16 cellular contexts compared by ENCODE assay signal in the genomic region with DNA sequence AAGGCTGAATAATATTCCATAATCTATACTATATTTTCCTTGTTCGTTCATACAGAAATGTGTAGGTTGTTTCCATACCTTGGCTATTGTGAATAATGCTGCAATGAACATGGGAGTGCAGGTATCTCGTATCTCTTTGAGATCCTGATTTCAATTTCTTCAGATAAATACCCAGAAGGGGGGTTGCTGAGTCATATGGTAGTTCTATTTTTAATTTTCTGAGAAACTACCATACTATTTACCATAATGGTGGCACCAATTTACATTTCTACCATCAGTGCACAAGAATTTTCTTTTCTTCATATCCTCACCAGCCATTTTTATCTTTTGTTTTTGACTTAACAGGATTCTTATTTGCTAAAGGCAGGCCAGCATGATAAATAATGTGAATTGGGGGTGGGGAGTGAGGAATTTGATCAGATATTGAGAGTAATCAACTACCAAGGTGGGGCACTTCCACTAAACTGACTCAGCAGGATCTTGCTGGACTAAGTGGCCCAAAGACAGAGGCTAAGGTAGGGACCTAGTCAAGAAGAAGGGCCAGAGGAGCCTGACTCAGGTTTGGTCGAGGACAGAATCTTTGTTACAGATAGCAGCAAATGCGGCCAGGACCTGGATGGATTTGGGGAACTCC. TPM values are rescaled to one million over a fixed set of nuclear protein-coding genes. Genes with fewer than 3 reads are reported as not detected.
A peak's percentile ranks its signal among the peaks of the same experiment; 100 is the strongest.
DNase-seq lines count a peak whose midpoint lies in the region; ATAC-seq and TF ChIP-seq lines count a peak whose summit lies in the region.
"Had no signal": no experiment of that assay in that cellular context is flagged by ENCODE, and none has a peak within 500 bp of the region (broad histone marks: within the 10 kb centered on the region; RNA-seq: fewer than 3 reads in every experiment).

No MANE protein-coding gene starts in this region.

- DNase-seq in activated CD4-positive, alpha-beta T cell treated with anti-CD3 and anti-CD28 coated beads, Interleukin-2, amount 10 ng/mL, durations not matched to agents 7 days and 5 days: no peak
- no peak for DNase-seq in activated CD4-positive, alpha-beta T cell treated with anti-CD3 and anti-CD28 coated beads for 1 hour
- no peak for DNase-seq in natural killer cell treated with Interleukin-12 subunit alpha and Interleukin-12 subunit beta and Interleukin-15 and Interleukin-18, amount 100 ng/mL, for 72 hours (ENCODE audit: low spot score)
- DNase-seq in natural killer cell (no peak), NCI-H446 treated with DMSO at 0.1 percent for 48 hours (lab: John Stamatoyannopoulos, UW) (no peak), UCSD-AML1 (lab: John Stamatoyannopoulos, UW; ENCODE audit: unreplicated experiment) (no peak), NCI-H2196 (lab: John Stamatoyannopoulos, UW; ENCODE audit: unreplicated experiment) (no peak)
- no peak for DNase-seq in activated naive CD8-positive, alpha-beta T cell treated with anti-CD3 and anti-CD28 coated beads, Interleukin-2, amount 10 ng/mL, durations not matched to agents 7 days and 5 days
- DNase-seq: Caco-2, Karpas-422, MM.1S, NCI-H1105 treated with DMSO at 0.1 percent for 48 hours, NCI-H187, NCI-H510A treated with DMSO at 0.1 percent for 48 hours, Peyer's patch had no signal

- POLR2A ChIA-PET in activated CD4-positive, alpha-beta T cell treated with anti-CD3 and anti-CD28 coated beads, Interleukin-2, amount 10 ng/mL, durations not matched to agents 7 days and 5 days (lab: Charles Lee): no interaction called here
- POLR2A ChIA-PET in activated naive CD8-positive, alpha-beta T cell treated with anti-CD3 and anti-CD28 coated beads, Interleukin-2, amount 10 ng/mL, durations not matched to agents 7 days and 5 days (lab: Charles Lee): interaction anchor here (0.7 kb wide), 2 partner anchors 31 to 173 kb away, joined by 4 read pairs; no protein-coding TSS in a partner anchor

- peaks cover 49% of the 10 kb centered on the region for H3K4me1 Mint-ChIP-seq in activated CD4-positive, alpha-beta T cell treated with anti-CD3 and anti-CD28 coated beads, Interleukin-2, amount 10 ng/mL, durations not matched to agents 7 days and 5 days
- H3K4me1 Mint-ChIP-seq in natural killer cell treated with Interleukin-12 subunit alpha and Interleukin-12 subunit beta and Interleukin-15 and Interleukin-18, amount 100 ng/mL, for 72 hours (ENCODE audit: low read depth in 2 of 2): peaks cover 39 to 41% of the 10 kb centered on the region in 2 donors
- peaks cover 0 to 7% of the 10 kb centered on the region in 2 donors for H3K4me1 Mint-ChIP-seq in natural killer cell
- peaks cover 42% of the 10 kb centered on the region for H3K4me1 Mint-ChIP-seq in activated naive CD8-positive, alpha-beta T cell treated with anti-CD3 and anti-CD28 coated beads, Interleukin-2, amount 10 ng/mL, durations not matched to agents 7 days and 5 days

- H3K9me3 Mint-ChIP-seq in activated CD4-positive, alpha-beta T cell treated with anti-CD3 and anti-CD28 coated beads, Interleukin-2, amount 10 ng/mL, durations not matched to agents 7 days and 5 days: peaks cover 12% of the 10 kb centered on the region
- peaks cover 5% of the 10 kb centered on the region for H3K9me3 Mint-ChIP-seq in natural killer cell treated with Interleukin-12 subunit alpha and Interleukin-12 subunit beta and Interleukin-15 and Interleukin-18, amount 100 ng/mL, for 72 hours
- no peaks in the 10 kb centered on the region for H3K9me3 Mint-ChIP-seq in natural killer cell
- peaks cover 10% of the 10 kb centered on the region for H3K9me3 Mint-ChIP-seq in activated naive CD8-positive, alpha-beta T cell treated with anti-CD3 and anti-CD28 coated beads, Interleukin-2, amount 10 ng/mL, durations not matched to agents 7 days and 5 days

- no peak overlapping the region for H3K4me3 Mint-ChIP-seq in activated CD4-positive, alpha-beta T cell treated with anti-CD3 and anti-CD28 coated beads, Interleukin-2, amount 10 ng/mL, durations not matched to agents 7 days and 5 days
- peak overlapping the region; percentile 67 for H3K4me3 Mint-ChIP-seq in natural killer cell treated with Interleukin-12 subunit alpha and Interleukin-12 subunit beta and Interleukin-15 and Interleukin-18, amount 100 ng/mL, for 72 hours
- no peak overlapping the region for H3K4me3 Mint-ChIP-seq in natural killer cell
- peak overlapping the region; percentile 28 for H3K4me3 Mint-ChIP-seq in activated naive CD8-positive, alpha-beta T cell treated with anti-CD3 and anti-CD28 coated beads, Interleukin-2, amount 10 ng/mL, durations not matched to agents 7 days and 5 days

- H3K27me3 Mint-ChIP-seq in activated CD4-positive, alpha-beta T cell treated with anti-CD3 and anti-CD28 coated beads, Interleukin-2, amount 10 ng/mL, durations not matched to agents 7 days and 5 days: peaks cover 3% of the 10 kb centered on the region
- peaks cover 4 to 7% of the 10 kb centered on the region in 2 donors for H3K27me3 Mint-ChIP-seq in natural killer cell treated with Interleukin-12 subunit alpha and Interleukin-12 subunit beta and Interleukin-15 and Interleukin-18, amount 100 ng/mL, for 72 hours
- H3K27me3 Mint-ChIP-seq in natural killer cell (ENCODE audit: low read depth in 2 of 2): peaks cover 12 to 16% of the 10 kb centered on the region in 2 donors
- H3K27me3 Mint-ChIP-seq in activated naive CD8-positive, alpha-beta T cell treated with anti-CD3 and anti-CD28 coated beads, Interleukin-2, amount 10 ng/mL, durations not matched to agents 7 days and 5 days: peaks cover 13% of the 10 kb centered on the region

- CTCF ChIA-PET in activated CD4-positive, alpha-beta T cell treated with anti-CD3 and anti-CD28 coated beads, Interleukin-2, amount 10 ng/mL, durations not matched to agents 7 days and 5 days (lab: Charles Lee): interaction anchor here (0.7 kb wide), 1 partner anchor 9 kb away, joined by 3 read pairs; no protein-coding TSS in a partner anchor

- peaks cover 6% of the 10 kb centered on the region for H3K36me3 Mint-ChIP-seq in activated CD4-positive, alpha-beta T cell treated with anti-CD3 and anti-CD28 coated beads, Interleukin-2, amount 10 ng/mL, durations not matched to agents 7 days and 5 days (ENCODE audit: low read depth)
- H3K36me3 Mint-ChIP-seq in natural killer cell treated with Interleukin-12 subunit alpha and Interleukin-12 subunit beta and Interleukin-15 and Interleukin-18, amount 100 ng/mL, for 72 hours: peaks cover 4% of the 10 kb centered on the region
- no peaks in the 10 kb centered on the region for H3K36me3 Mint-ChIP-seq in natural killer cell
- H3K36me3 Mint-ChIP-seq in activated naive CD8-positive, alpha-beta T cell treated with anti-CD3 and anti-CD28 coated beads, Interleukin-2, amount 10 ng/mL, durations not matched to agents 7 days and 5 days: peaks cover 11% of the 10 kb centered on the region

- peak; percentile 39 to 53 for ATAC-seq in natural killer cell treated with Interleukin-12 subunit alpha and Interleukin-12 subunit beta and Interleukin-15 and Interleukin-18, amount 100 ng/mL, for 72 hours
- ATAC-seq in natural killer cell: no peak
- no peak for ATAC-seq in activated naive CD8-positive, alpha-beta T cell treated with anti-CD3 and anti-CD28 coated beads, Interleukin-2, amount 10 ng/mL, durations not matched to agents 7 days and 5 days (ENCODE audit: low read depth)
- ATAC-seq: HepG2 had no signal

- no peak for TF ChIP-seq CTCF in natural killer cell (IDR thresholded peaks at IDR 0.05)

- peak overlapping the region; percentile 73 for H3K27ac Mint-ChIP-seq in activated CD4-positive, alpha-beta T cell treated with anti-CD3 and anti-CD28 coated beads, Interleukin-2, amount 10 ng/mL, durations not matched to agents 7 days and 5 days
- H3K27ac Mint-ChIP-seq in natural killer cell treated with Interleukin-12 subunit alpha and Interleukin-12 subunit beta and Interleukin-15 and Interleukin-18, amount 100 ng/mL, for 72 hours: peak overlapping the region; percentile 88 to 98
- no peak overlapping the region for H3K27ac Mint-ChIP-seq in natural killer cell
- peak overlapping the region; percentile 44 for H3K27ac Mint-ChIP-seq in activated naive CD8-positive, alpha-beta T cell treated with anti-CD3 and anti-CD28 coated beads, Interleukin-2, amount 10 ng/mL, durations not matched to agents 7 days and 5 days

- intact Hi-C loops in natural killer cell (cut with micrococcal nuclease): no loop called here

RNA-seq across cellular contexts. Expression of a gene that starts 21.5 kb away (rescaled TPM):
- 10 to 100 TPM; 86.4 to 93.1 TPM for total RNA-seq in activated CD4-positive, alpha-beta T cell treated with anti-CD3 and anti-CD28 coated beads, Interleukin-2, amount 10 ng/mL, durations not matched to agents 7 days and 5 days
- total RNA-seq in natural killer cell treated with Interleukin-12 subunit alpha and Interleukin-12 subunit beta and Interleukin-15 and Interleukin-18, amount 100 ng/mL, for 72 hours: 100 to 1,000 TPM in 1 of 2 donors, 10 to 100 TPM in 1; 90.4 to 135 TPM
- 100 to 1,000 TPM; 125 to 158 (median 146) TPM for total RNA-seq in natural killer cell
- 10 to 100 TPM; 92.7 to 98.0 TPM for total RNA-seq in activated naive CD8-positive, alpha-beta T cell treated with anti-CD3 and anti-CD28 coated beads, Interleukin-2, amount 10 ng/mL, durations not matched to agents 7 days and 5 days

Comparison
In these comparisons a context has a peak if more than half of its experiments do, and no peak if none do; other contexts are left out.
1. H3K27ac Mint-ChIP-seq: peak in activated CD4-positive, alpha-beta T cell treated with anti-CD3 and anti-CD28 coated beads, Interleukin-2, amount 10 ng/mL, durations not matched to agents 7 days and 5 days (single experiment), natural killer cell treated with Interleukin-12 subunit alpha and Interleukin-12 subunit beta and Interleukin-15 and Interleukin-18, amount 100 ng/mL, for 72 hours (2 of 2) and activated naive CD8-positive, alpha-beta T cell treated with anti-CD3 and anti-CD28 coated beads, Interleukin-2, amount 10 ng/mL, durations not matched to agents 7 days and 5 days (single experiment); none in natural killer cell (0 of 2).
2. H3K4me3 Mint-ChIP-seq: peak in natural killer cell treated with Interleukin-12 subunit alpha and Interleukin-12 subunit beta and Interleukin-15 and Interleukin-18, amount 100 ng/mL, for 72 hours (single experiment) and activated naive CD8-positive, alpha-beta T cell treated with anti-CD3 and anti-CD28 coated beads, Interleukin-2, amount 10 ng/mL, durations not matched to agents 7 days and 5 days (single experiment); none in activated CD4-positive, alpha-beta T cell treated with anti-CD3 and anti-CD28 coated beads, Interleukin-2, amount 10 ng/mL, durations not matched to agents 7 days and 5 days (single experiment) and natural killer cell (single experiment).
3. ATAC-seq: peak in natural killer cell treated with Interleukin-12 subunit alpha and Interleukin-12 subunit beta and Interleukin-15 and Interleukin-18, amount 100 ng/mL, for 72 hours (2 of 2); none in natural killer cell (0 of 3) and activated naive CD8-positive, alpha-beta T cell treated with anti-CD3 and anti-CD28 coated beads, Interleukin-2, amount 10 ng/mL, durations not matched to agents 7 days and 5 days (single experiment).